Comparison of ENCODE assay signal across 1 cellular context in genomic region chr1:229093258-229093540, GRCh38.
TF ChIP-seq lines count a peak whose summit lies in the region.

No MANE protein-coding gene starts in this region.

TF ChIP-seq in HCT116, 20 proteins besides CTCF, POLR2A, EP300 and RAD21:
- no peak for TF ChIP-seq REST (IDR thresholded peaks at IDR 0.05; ENCODE audit: low read depth)
- TF ChIP-seq ZBTB33 (IDR thresholded peaks at IDR 0.05; ENCODE audit: extremely low read depth, insufficient replicate concordance, low read length), result no peak
- no peak for TF ChIP-seq ZNF274 (IDR thresholded peaks at IDR 0.05; ENCODE audit: low read depth, low read length)
